12 cellular contexts compared by ENCODE assay signal in the genomic region with DNA sequence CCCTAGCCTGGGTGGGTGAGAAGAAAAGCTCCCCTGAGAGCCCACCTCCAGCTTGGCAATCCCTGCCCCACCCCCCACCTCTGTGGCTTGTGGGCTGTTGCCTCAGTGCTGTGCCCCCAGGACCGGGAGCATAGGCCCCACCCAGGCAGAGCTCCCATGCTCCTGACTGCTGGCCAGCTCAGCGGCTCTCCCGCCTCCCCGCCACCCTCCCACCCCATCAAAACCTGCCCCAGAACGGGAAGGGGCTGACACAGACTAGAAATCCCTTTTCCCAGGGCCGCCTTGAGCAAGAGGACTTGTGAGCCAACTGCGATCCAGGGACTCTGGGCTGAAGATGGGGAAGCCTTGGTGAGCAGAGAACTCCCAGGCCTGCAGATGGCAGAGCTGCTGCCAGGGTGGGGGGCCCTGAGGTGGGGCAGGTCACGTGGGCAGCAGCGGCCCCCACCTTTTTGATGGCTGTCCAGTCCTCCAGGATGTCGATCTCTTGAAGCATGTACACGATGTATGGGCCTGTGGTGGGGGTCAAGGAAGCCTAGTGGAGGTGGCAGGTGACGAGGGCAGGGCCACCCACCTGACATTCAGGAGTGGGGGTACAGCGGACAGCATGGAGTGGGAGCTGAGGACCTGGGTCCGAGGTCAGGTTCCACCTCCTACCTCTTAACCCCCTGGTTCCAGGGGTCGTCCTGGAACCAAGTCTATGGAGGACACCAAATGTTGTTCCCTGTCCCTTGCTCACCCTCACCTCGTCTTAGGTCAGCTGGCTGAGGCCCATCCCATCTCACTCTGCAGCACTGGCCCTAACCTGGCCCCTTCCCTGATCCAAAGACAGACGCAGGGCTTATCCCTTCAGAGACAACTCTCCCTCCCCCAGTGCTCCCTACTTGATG. TPM values are rescaled to one million over a fixed set of nuclear protein-coding genes. Genes with fewer than 3 reads are reported as not detected.
DNase-seq lines count a peak whose midpoint lies in the region; ATAC-seq and TF ChIP-seq lines count a peak whose summit lies in the region.
"Had no signal": no experiment of that assay in that cellular context is flagged by ENCODE, and none has a peak within 500 bp of the region (broad histone marks: within the 10 kb centered on the region; RNA-seq: fewer than 3 reads in every experiment).

No MANE protein-coding gene starts in this region.

- H3K4me3 ChIP-seq in GM23248 (no peak overlapping the region), neural progenitor cell (no peak overlapping the region), body of pancreas (no peak overlapping the region)

- no peak for ATAC-seq in T-helper 17 cell
- no peak for ATAC-seq in body of pancreas

- peaks cover 25% of the 10 kb centered on the region for H3K4me1 Mint-ChIP-seq in T-helper 17 cell
- peaks cover 32% of the 10 kb centered on the region for H3K4me1 Mint-ChIP-seq in neural progenitor cell

- H3K9me3 Mint-ChIP-seq in neural progenitor cell: no peaks in the 10 kb centered on the region

- TF ChIP-seq POLR2A in body of pancreas (IDR thresholded peaks at IDR 0.05): no peak

- H3K4me2 ChIP-seq in GM23248 (ENCODE audit: unreplicated experiment): no peak overlapping the region
- H3K4me2 ChIP-seq in neural progenitor cell: no peak overlapping the region

- H3K9me2 ChIP-seq in GM23248 (ENCODE audit: insufficient read depth): no peaks in the 10 kb centered on the region

- H3K4me1 ChIP-seq in GM23248 (ENCODE audit: insufficient read depth): peaks cover 10% of the 10 kb centered on the region
- H3K4me1 ChIP-seq in neural progenitor cell: peaks cover 11% of the 10 kb centered on the region
- peaks cover 34% of the 10 kb centered on the region for H3K4me1 ChIP-seq in body of pancreas
- H3K4me1 ChIP-seq: parathyroid adenoma had no signal

- H3K27ac Mint-ChIP-seq in T-helper 17 cell (peak overlapping the region; percentile 53), neural progenitor cell (peak overlapping the region; percentile 62)

- in situ Hi-C loops in GM23248 (cut with MboI): no loop called here

- H3K27me3 ChIP-seq in GM23248 (replicated peaks; ENCODE audit: insufficient read depth) (no peaks in the 10 kb centered on the region), neural progenitor cell (peaks cover 5% of the 10 kb centered on the region), body of pancreas (no peaks in the 10 kb centered on the region)

- no peak overlapping the region for H3K4me3 Mint-ChIP-seq in T-helper 17 cell
- no peak overlapping the region for H3K4me3 Mint-ChIP-seq in neural progenitor cell

- H3K9me3 ChIP-seq in GM23248 (ENCODE audit: low read depth) (no peaks in the 10 kb centered on the region), T-helper 17 cell (ENCODE audit: control insufficient read depth, low read length, poor library complexity, severe bottlenecking) (no peaks in the 10 kb centered on the region), neural progenitor cell (ENCODE audit: low read depth) (no peaks in the 10 kb centered on the region), body of pancreas (no peaks in the 10 kb centered on the region)

- H3K27me3 Mint-ChIP-seq in T-helper 17 cell (no peaks in the 10 kb centered on the region), neural progenitor cell (ENCODE audit: insufficient read depth, low read depth) (peaks cover 10% of the 10 kb centered on the region)

- H3K9ac ChIP-seq in GM23248 (peak overlapping the region; percentile 99; the same call in 1 of the 2 replicates), neural progenitor cell (no peak overlapping the region)
- H3K9ac ChIP-seq: parathyroid adenoma had no signal

- H3K79me2 ChIP-seq in GM23248 (ENCODE audit: insufficient read depth) (peaks cover 39% of the 10 kb centered on the region), neural progenitor cell (ENCODE audit: low read depth) (peaks cover 6% of the 10 kb centered on the region)
- H3K79me2 ChIP-seq: parathyroid adenoma had no signal

- H2AFZ ChIP-seq in GM23248 (no peak overlapping the region), neural progenitor cell (replicated peaks) (no peak overlapping the region)
- H2AFZ ChIP-seq: parathyroid adenoma had no signal

- H3K27ac ChIP-seq in GM23248 (peak overlapping the region; percentile 99; the same call in 1 of the 2 replicates), cingulate gyrus (ENCODE audit: low read depth, low read length) (peak overlapping the region; percentile 61), neural progenitor cell (no peak overlapping the region), body of pancreas (no peak overlapping the region)
- H3K27ac ChIP-seq: parathyroid adenoma had no signal

- intact Hi-C loops in body of pancreas (cut with DNase I): no loop called here

- no peak for DNase-seq in GM23248
- DNase-seq in T-helper 17 cell: no peak
- no peak for DNase-seq in neural progenitor cell (ENCODE audit: low spot score)
- DNase-seq in AG20443 (ENCODE audit: low spot score): no peak
- DNase-seq in body of pancreas: no peak
- DNase-seq in NCI-H128 (lab: John Stamatoyannopoulos, UW; ENCODE audit: unreplicated experiment): no peak
- DNase-seq in KG1 (lab: John Stamatoyannopoulos, UW): no peak
- DNase-seq: activated T-cell treated with anti-CD3 and anti-CD28 coated beads, Interleukin-2, amount 50 U/mL, for 48 hours; RPMI8226; T-helper 2 cell had no signal

- no peaks in the 10 kb centered on the region for H4K20me1 ChIP-seq in GM23248 (ENCODE audit: insufficient read depth)
- H4K20me1 ChIP-seq in neural progenitor cell (ENCODE audit: low read depth): peaks cover 8% of the 10 kb centered on the region

- H3K36me3 Mint-ChIP-seq in T-helper 17 cell (ENCODE audit: low read depth): peaks cover 6% of the 10 kb centered on the region
- no peaks in the 10 kb centered on the region for H3K36me3 Mint-ChIP-seq in neural progenitor cell

- no peaks in the 10 kb centered on the region for H3K36me3 ChIP-seq in GM23248 (ENCODE audit: low read depth)
- no peaks in the 10 kb centered on the region for H3K36me3 ChIP-seq in neural progenitor cell
- peaks cover 4 to 16% of the 10 kb centered on the region in 2 donors for H3K36me3 ChIP-seq in body of pancreas (replicated peaks in 1 of 2; ENCODE audit: insufficient read depth in 1 of 2, low read depth in 2 of 2)

- WGBS in GM23248 (ENCODE audit: low coverage in 1 of 2, low lambda C conversion rate in 2 of 2, missing lambda C conversion rate in 2 of 2), 2 experiments: 80 to 82% methylated on average over 13 to 17 of the region's 17 CpGs
- WGBS in body of pancreas, 2 donors: 79 to 84% methylated on average over 8 to 15 of the region's 17 CpGs

- TF ChIP-seq CTCF in neural progenitor cell (IDR thresholded peaks at IDR 0.05) (no peak), body of pancreas (IDR thresholded peaks at IDR 0.05) (no peak)

- H3F3A ChIP-seq in GM23248 (ENCODE audit: insufficient read depth): peaks cover 12% of the 10 kb centered on the region
- H3F3A ChIP-seq in neural progenitor cell (ENCODE audit: low read depth): peaks cover 16% of the 10 kb centered on the region

RNA-seq across cellular contexts. Expression of gene RIN1, which starts 2.3 kb away (rescaled TPM):
- 37.7 and 44.0 TPM in 2 replicates for total RNA-seq in GM23248 (2014; rRNA removed; shearing (Covaris generic))
- 16.8 and 19.1 TPM in 2 replicates for polyA plus RNA-seq in GM23248 (2016; fragmentation: Nextera tagmentation; extraction: Ambion mirVana)
- total RNA-seq in T-helper 17 cell (1 to 10 TPM; 1.9 to 3.4 TPM), neural progenitor cell (ENCODE audit: low replicate concordance) (0.56 and 2.6 TPM in 2 replicates), body of pancreas (10 to 100 TPM in 1 of 2 donors, under 1 TPM in 1; 0.99 to 11.4 TPM)

RNA-seq across cellular contexts. Expression of gene BRMS1, which starts 6.4 kb away (rescaled TPM):
- 48.7 and 65.9 TPM in 2 replicates for total RNA-seq in GM23248 (2014; rRNA removed; shearing (Covaris generic))
- polyA plus RNA-seq in GM23248 (2016; fragmentation: Nextera tagmentation; extraction: Ambion mirVana): 45.9 and 46.2 TPM in 2 replicates
- 10 to 100 TPM; 44.3 to 53.9 TPM for total RNA-seq in T-helper 17 cell
- total RNA-seq in neural progenitor cell (ENCODE audit: low replicate concordance): 16.4 and 34.6 TPM in 2 replicates
- total RNA-seq in body of pancreas: 10 to 100 TPM; 19.4 to 23.1 TPM

RNA-seq across cellular contexts. Expression of gene B4GAT1, which starts 8.9 kb away (rescaled TPM):
- 32.0 and 45.3 TPM in 2 replicates for total RNA-seq in GM23248 (2014; rRNA removed; shearing (Covaris generic))
- 23.9 and 26.0 TPM in 2 replicates for polyA plus RNA-seq in GM23248 (2016; fragmentation: Nextera tagmentation; extraction: Ambion mirVana)
- total RNA-seq in T-helper 17 cell: 1 to 10 TPM; 2.4 to 2.8 TPM
- 40.9 and 57.1 TPM in 2 replicates for total RNA-seq in neural progenitor cell (ENCODE audit: low replicate concordance)
- total RNA-seq in body of pancreas: 10 to 100 TPM; 17.8 to 20.8 TPM

RNA-seq across cellular contexts. Expression of gene CD248, which starts 21.7 kb away (rescaled TPM):
- total RNA-seq in GM23248 (2014; rRNA removed; shearing (Covaris generic)): 212 and 230 TPM in 2 replicates
- polyA plus RNA-seq in GM23248 (2016; fragmentation: Nextera tagmentation; extraction: Ambion mirVana): 616 and 629 TPM in 2 replicates
- not detected for total RNA-seq in T-helper 17 cell
- 0.62 and 0.99 TPM in 2 replicates for total RNA-seq in neural progenitor cell (ENCODE audit: low replicate concordance)
- total RNA-seq in body of pancreas: 10 to 100 TPM; 10.6 to 86.0 TPM

RNA-seq across cellular contexts. Expression of gene SLC29A2, which starts 33.0 kb away (rescaled TPM):
- not detected in 2 replicates for total RNA-seq in GM23248 (2014; rRNA removed; shearing (Covaris generic))
- polyA plus RNA-seq in GM23248 (2016; fragmentation: Nextera tagmentation; extraction: Ambion mirVana): not detected in 2 replicates
- 1 to 10 TPM; 5.4 TPM for total RNA-seq in T-helper 17 cell
- 6.9 and 15.3 TPM in 2 replicates for total RNA-seq in neural progenitor cell (ENCODE audit: low replicate concordance)
- total RNA-seq in body of pancreas: 10 to 100 TPM in 1 of 2 donors, 1 to 10 TPM in 1; 5.4 to 14.2 TPM

Comparison
In these comparisons a context has a peak if more than half of its experiments do, and no peak if none do; other contexts are left out.
1. H3K27ac ChIP-seq: peak in GM23248 (single experiment) and cingulate gyrus (single experiment); none in neural progenitor cell (single experiment) and body of pancreas (0 of 4).